11 cellular contexts compared by ENCODE assay signal in genomic region chr5:32837211-32837610, GRCh38.
"Had no signal": no experiment of that assay in that cellular context is flagged by ENCODE, and none has a peak within 500 bp of the region (broad histone marks: within the 10 kb centered on the region; RNA-seq: fewer than 3 reads in every experiment).

No MANE protein-coding gene starts in this region.

- FAIRE-seq: colon had no signal

- H3K9me3 ChIP-seq: gastrocnemius medialis, thyroid gland had no signal

- H3K27me3 Mint-ChIP-seq: T-cell had no signal

- H3K9ac ChIP-seq: neural progenitor cell had no signal

- H3K36me3 ChIP-seq: gastrocnemius medialis, neural progenitor cell, thyroid gland had no signal

- DNase-seq: activated CD4-positive, alpha-beta T cell treated with anti-CD3 and anti-CD28 coated beads for 4 hours; activated naive CD4-positive, alpha-beta T cell; aorta; gastrocnemius medialis; retina; T-cell; thyroid gland had no signal

- H2AFZ ChIP-seq: neural progenitor cell had no signal

- H3K4me3 ChIP-seq: gastrocnemius medialis, neural progenitor cell, skin epidermis, thyroid gland had no signal

- H3K4me1 Mint-ChIP-seq: neural progenitor cell had no signal

- H3K4me1 ChIP-seq: gastrocnemius medialis, neural progenitor cell had no signal

- H3K27me3 ChIP-seq: gastrocnemius medialis, neural progenitor cell, thyroid gland had no signal

- H3K9me3 Mint-ChIP-seq: activated T-helper 1 cell treated with anti-CD3 and anti-CD28 coated beads, Interleukin-12 subunit alpha, Interleukin-12 subunit beta, Interleukin-2, Interleukin-4 antibody, amounts not matched to agents 30 ng/mL and 10 ng/mL and 1 ng/mL, durations not matched to agents 14 hours and 24 hours and 36 hours; neural progenitor cell; T-cell had no signal

- H3K4me3 Mint-ChIP-seq: activated T-helper 1 cell treated with anti-CD3 and anti-CD28 coated beads, Interleukin-12 subunit alpha, Interleukin-12 subunit beta, Interleukin-2, Interleukin-4 antibody, amounts not matched to agents 30 ng/mL and 10 ng/mL and 1 ng/mL, durations not matched to agents 14 hours and 24 hours and 36 hours; neural progenitor cell; T-cell had no signal

- H3K27ac ChIP-seq: gastrocnemius medialis, neural progenitor cell, skin epidermis, thyroid gland had no signal

- H3K4me2 ChIP-seq: neural progenitor cell had no signal

- H3K27ac Mint-ChIP-seq: activated T-helper 1 cell treated with anti-CD3 and anti-CD28 coated beads, Interleukin-12 subunit alpha, Interleukin-12 subunit beta, Interleukin-2, Interleukin-4 antibody, amounts not matched to agents 30 ng/mL and 10 ng/mL and 1 ng/mL, durations not matched to agents 14 hours and 24 hours and 36 hours; T-cell had no signal

- H3K36me3 Mint-ChIP-seq: neural progenitor cell, T-cell had no signal
